10 cellular contexts compared by ENCODE assay signal in genomic region chr4:139763668-139764067, GRCh38.
DNase-seq lines count a peak whose midpoint lies in the region; ATAC-seq, FAIRE-seq and TF ChIP-seq lines count a peak whose summit lies in the region.
"Had no signal": no experiment of that assay in that cellular context is flagged by ENCODE, and none has a peak within 500 bp of the region (broad histone marks: within the 10 kb centered on the region; RNA-seq: fewer than 3 reads in every experiment).

No MANE protein-coding gene starts in this region.

- 48% methylated on average over 2 of the region's 2 CpGs for WGBS in HepG2 (ENCODE audit: low lambda C conversion rate)

- TF ChIP-seq EP300 in HepG2 (IDR thresholded peaks at IDR 0.05; ENCODE audit: low read depth in 2 of 2, low read length in 2 of 2) = no peak
- no peak for TF ChIP-seq EP300 in HepG2 (CRISPR knock-in tag; IDR thresholded peaks at IDR 0.05; ENCODE audit: borderline replicate concordance)

- FAIRE-seq in HepG2 (lab: Jason Lieb, UNC) = no peak

- H3K4me2 ChIP-seq in PC-3 (ENCODE audit: low read length) (no peak overlapping the region), HepG2 (ENCODE audit: low read depth, low read length) (no peak overlapping the region), osteoblast (ENCODE audit: insufficient read depth, low read length) (no peak overlapping the region)

- no peaks in the 10 kb centered on the region for H3K9me2 ChIP-seq in PC-3 (replicated peaks; ENCODE audit: low read length)

- H3K4me3 ChIP-seq in PC-3 (ENCODE audit: low read length) (no peak overlapping the region), right atrium auricular region (peak overlapping the region in 1 of 2 donors; percentile 28), skeletal muscle tissue (ENCODE audit: low read length in 3 of 3) (peak overlapping the region; percentile 28 to 64 (median 33)), breast epithelium (peak overlapping the region in 1 of 3 donors; percentile 34), HepG2 (replicated peaks in 1 of 3; ENCODE audit: insufficient read depth in 1 of 3, low read depth in 2 of 3, low read length in 3 of 3) (no peak overlapping the region), osteoblast (ENCODE audit: insufficient read depth, low read length) (no peak overlapping the region)
- H3K4me3 ChIP-seq: adrenal gland had no signal

- TF ChIP-seq CTCF in PC-3 (conservative IDR thresholded peaks at IDR 0.05; ENCODE audit: low read depth, low read length) = no peak
- TF ChIP-seq CTCF in right atrium auricular region (IDR thresholded peaks at IDR 0.05) = no peak
- TF ChIP-seq CTCF in breast epithelium (IDR thresholded peaks at IDR 0.05) = no peak
- no peak for TF ChIP-seq CTCF in HepG2 (CRISPR knock-in tag; IDR thresholded peaks at IDR 0.05)
- TF ChIP-seq CTCF in osteoblast (IDR thresholded peaks at IDR 0.05; ENCODE audit: extremely low read depth, low read depth, low read length) = no peak

- H3K36me3 ChIP-seq in PC-3 (ENCODE audit: low read depth, low read length) (no peaks in the 10 kb centered on the region; the same call in 1 of the 2 replicates), right atrium auricular region (no peaks in the 10 kb centered on the region), skeletal muscle tissue (ENCODE audit: control insufficient read depth in 3 of 3, insufficient read depth in 3 of 3, low read length in 3 of 3) (no peaks in the 10 kb centered on the region), breast epithelium (no peaks in the 10 kb centered on the region), HepG2 (replicated peaks in 1 of 2; ENCODE audit: control insufficient read depth in 1 of 2, insufficient read depth in 2 of 2, low read length in 2 of 2) (no peaks in the 10 kb centered on the region), osteoblast (ENCODE audit: insufficient read depth, low read length) (no peaks in the 10 kb centered on the region)
- H3K36me3 ChIP-seq: adrenal gland had no signal

- H3K9ac ChIP-seq in PC-3 (ENCODE audit: low read length) = no peak overlapping the region
- peak overlapping the region; percentile 35 to 68 (median 64) for H3K9ac ChIP-seq in skeletal muscle tissue (ENCODE audit: low read depth in 1 of 3, low read length in 3 of 3)
- H3K9ac ChIP-seq in HepG2 (ENCODE audit: insufficient read depth, low read depth, low read length) = no peak overlapping the region

- H3F3A ChIP-seq in PC-3 (ENCODE audit: low read length, unreplicated experiment) = no peaks in the 10 kb centered on the region

- ATAC-seq in PC-3 (peak; percentile 29; the same call in 1 of the 2 replicates), HepG2 (no peak), HG03135 (IDR thresholded peaks at IDR 0.05; ENCODE audit: unreplicated experiment) (no peak)

- no peak overlapping the region for H3K27ac ChIP-seq in PC-3 (ENCODE audit: low read length)
- peak overlapping the region; percentile 80 to 85 for H3K27ac ChIP-seq in right atrium auricular region
- H3K27ac ChIP-seq in skeletal muscle tissue (ENCODE audit: low read depth, low read length) = peak overlapping the region; percentile 91
- H3K27ac ChIP-seq in breast epithelium = peak overlapping the region in 1 of 2 donors; percentile 73
- no peak overlapping the region for H3K27ac ChIP-seq in HepG2 (ENCODE audit: extremely low read length, insufficient read depth, low read length)
- H3K27ac ChIP-seq in osteoblast (ENCODE audit: low read depth, low read length) = no peak overlapping the region

- H3K9me3 ChIP-seq in PC-3 (ENCODE audit: low read length) (no peaks in the 10 kb centered on the region), right atrium auricular region (no peaks in the 10 kb centered on the region), skeletal muscle tissue (ENCODE audit: control insufficient read depth in 3 of 3, low read length in 3 of 3) (no peaks in the 10 kb centered on the region), breast epithelium (no peaks in the 10 kb centered on the region), HepG2 (ENCODE audit: low read length) (no peaks in the 10 kb centered on the region), osteoblast (ENCODE audit: low read depth, low read length) (no peaks in the 10 kb centered on the region)
- H3K9me3 ChIP-seq: adrenal gland had no signal

- no peak for TF ChIP-seq POLR2A in breast epithelium (IDR thresholded peaks at IDR 0.05)
- TF ChIP-seq POLR2A in HepG2 (IDR thresholded peaks at IDR 0.05; ENCODE audit: insufficient read depth in 1 of 2, low read depth in 2 of 2, low read length in 2 of 2) = no peak

- H3K4me1 ChIP-seq in PC-3 (ENCODE audit: insufficient read depth, low read length) = no peaks in the 10 kb centered on the region; the same call in 1 of the 2 replicates
- peaks cover 0 to 52% of the 10 kb centered on the region in 2 donors for H3K4me1 ChIP-seq in right atrium auricular region
- H3K4me1 ChIP-seq in skeletal muscle tissue (ENCODE audit: control insufficient read depth in 3 of 3, insufficient read depth in 3 of 3, low read length in 3 of 3) = peaks cover 38 to 52% (median 46%) of the 10 kb centered on the region in 3 donors
- H3K4me1 ChIP-seq in breast epithelium = no peaks in the 10 kb centered on the region
- H3K4me1 ChIP-seq in HepG2 (ENCODE audit: insufficient read depth, low read length) = peaks cover 31% of the 10 kb centered on the region
- no peaks in the 10 kb centered on the region for H3K4me1 ChIP-seq in osteoblast (ENCODE audit: insufficient read depth, low read length)

- intact Hi-C loops in PC-3 (cut with micrococcal nuclease) (no loop called here), breast epithelium (cut with DNase I; ENCODE audit: low total_unique reads) (loop anchor here (10.0 kb wide), 1 partner anchor 501 kb away; no protein-coding TSS in a partner anchor), HepG2 (cut with micrococcal nuclease; ENCODE audit: unreplicated experiment) (loop anchor here (5.0 kb wide), 1 partner anchor 94 kb away; no protein-coding TSS in a partner anchor)

- H3K79me2 ChIP-seq in PC-3 (ENCODE audit: low read length) = no peaks in the 10 kb centered on the region
- H3K79me2 ChIP-seq in HepG2 (ENCODE audit: insufficient read depth, low read length) = no peaks in the 10 kb centered on the region
- no peaks in the 10 kb centered on the region for H3K79me2 ChIP-seq in osteoblast (ENCODE audit: insufficient read depth, low read length)

- POLR2A ChIA-PET in PC-3 (lab: Charles Lee; ENCODE audit: unreplicated experiment) = no interaction called here
- POLR2A ChIA-PET in HepG2 (lab: Yijun Ruan, JAX) = no interaction called here

- no peaks in the 10 kb centered on the region for H3K27me3 ChIP-seq in PC-3 (ENCODE audit: low read length)
- H3K27me3 ChIP-seq in right atrium auricular region = no peaks in the 10 kb centered on the region
- no peaks in the 10 kb centered on the region for H3K27me3 ChIP-seq in skeletal muscle tissue (ENCODE audit: control insufficient read depth in 3 of 3, insufficient read depth in 3 of 3, low read length in 3 of 3)
- H3K27me3 ChIP-seq in breast epithelium = no peaks in the 10 kb centered on the region
- peaks cover 0 to 4% of the 10 kb centered on the region in 2 experiments; a peak in 2 of 5 replicates for H3K27me3 ChIP-seq in HepG2 (ENCODE audit: control insufficient read depth in 1 of 2, insufficient read depth in 2 of 2, low read length in 2 of 2)
- peaks cover 25% of the 10 kb centered on the region for H3K27me3 ChIP-seq in osteoblast (ENCODE audit: insufficient read depth, low read length)
- H3K27me3 ChIP-seq: adrenal gland had no signal

- H2AFZ ChIP-seq in PC-3 (ENCODE audit: low read length) (no peak overlapping the region), HepG2 (ENCODE audit: low read length) (no peak overlapping the region), osteoblast (ENCODE audit: low read length) (no peak overlapping the region)

- peak; percentile 79 for DNase-seq in KBM-7
- DNase-seq in PC-3 = no peak
- peak; percentile 55 for DNase-seq in right atrium auricular region (ENCODE audit: low spot score)
- no peak for DNase-seq in breast epithelium (ENCODE audit: low spot score in 2 of 2)
- DNase-seq in HepG2 (ENCODE audit: low spot score) = no peak
- DNase-seq in osteoblast (ENCODE audit: insufficient read length, low spot score, missing footprints) = no peak
- DNase-seq: activated CD4-positive, alpha-beta T cell treated with anti-CD3 and anti-CD28 coated beads, Interleukin-2, amount 10 ng/mL, durations not matched to agents 7 days and 5 days; adrenal gland had no signal

- no peak for TF ChIP-seq RAD21 in HepG2 (CRISPR knock-in tag; IDR thresholded peaks at IDR 0.05)

- BruUV-seq in PC-3 (replicated peaks; lab: Mats Ljungman, UMichigan) (no TSS peak), HepG2 (replicated peaks; lab: Mats Ljungman, UMichigan) (no TSS peak)

- H4K20me1 ChIP-seq in PC-3 (ENCODE audit: low read length) = no peaks in the 10 kb centered on the region
- no peaks in the 10 kb centered on the region for H4K20me1 ChIP-seq in HepG2 (ENCODE audit: insufficient read depth, low read length)
- H4K20me1 ChIP-seq in osteoblast (ENCODE audit: insufficient read depth, low read length) = no peaks in the 10 kb centered on the region

- in situ Hi-C loops in KBM-7 (cut with MboI; ENCODE audit: low pct_unique_long_range_greater_than_20kb, low sequenced_read_pairs) = no loop called here
- in situ Hi-C loops in HepG2 (cut with HindIII; ENCODE audit: extremely low pct_ligation_motif_present, low pct_unique_long_range_greater_than_20kb) = no loop called here

- CTCF ChIA-PET in PC-3 (lab: Charles Lee) = no interaction called here
- CTCF ChIA-PET in HepG2 (lab: Yijun Ruan, JAX; ENCODE audit: low intra/inter-chr PET ratio, low total read pairs) = no interaction called here

TF ChIP-seq in HepG2, 621 proteins besides CTCF, POLR2A, EP300 and RAD21 (continues in another document):
- TF ChIP-seq FOXP1 (IDR thresholded peaks at IDR 0.05) (no peak), FOXP1 (CRISPR knock-in tag; IDR thresholded peaks at IDR 0.05) (no peak), SP5 (CRISPR knock-in tag; IDR thresholded peaks at IDR 0.05; ENCODE audit: borderline replicate concordance, low read depth) (no peak), ZNF367 (CRISPR knock-in tag; IDR thresholded peaks at IDR 0.05; ENCODE audit: borderline replicate concordance) (no peak), ZNF800 (CRISPR knock-in tag; IDR thresholded peaks at IDR 0.05) (no peak), NPAS2 (CRISPR knock-in tag; IDR thresholded peaks at IDR 0.05; ENCODE audit: borderline replicate concordance) (no peak)

Comparison
In these comparisons a context has a peak if more than half of its experiments do, and no peak if none do; other contexts are left out.
1. DNase-seq: peak in KBM-7 (single experiment) and right atrium auricular region (single experiment); none in PC-3 (single experiment), breast epithelium (0 of 2), HepG2 (single experiment) and osteoblast (single experiment).
2. H3K27ac ChIP-seq: peak in right atrium auricular region (2 of 2) and skeletal muscle tissue (single experiment); none in PC-3 (single experiment), HepG2 (single experiment) and osteoblast (single experiment).
3. H3K4me3 ChIP-seq: peak in skeletal muscle tissue (3 of 3); none in PC-3 (single experiment), HepG2 (0 of 3) and osteoblast (single experiment).
4. H3K9ac ChIP-seq: peak in skeletal muscle tissue (3 of 3); none in PC-3 (single experiment) and HepG2 (single experiment).